ENCODE assay signal across 15 cellular contexts in the genomic region with DNA sequence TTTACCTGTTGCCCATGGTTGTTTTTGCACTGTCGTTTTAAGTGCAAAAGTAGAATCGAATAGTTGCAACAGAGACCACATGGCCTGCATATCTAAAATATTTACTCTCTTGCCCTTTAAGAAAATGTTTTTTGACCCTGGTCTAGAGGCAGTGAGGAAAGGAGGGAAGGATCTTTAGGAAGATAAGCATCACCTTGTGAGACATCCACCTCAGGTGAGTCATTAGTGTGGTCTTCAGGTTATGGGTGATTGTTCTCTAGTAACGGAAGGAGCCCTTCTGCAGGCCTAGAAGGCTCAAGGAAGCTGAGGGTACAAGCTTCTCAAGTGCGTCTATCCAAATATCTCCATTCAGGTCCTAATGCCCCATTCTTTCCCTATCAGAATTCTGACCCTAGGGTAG. TPM values are rescaled to one million over a fixed set of nuclear protein-coding genes. Genes with fewer than 3 reads are reported as not detected.
A peak's percentile ranks its signal among the peaks of the same experiment; 100 is the strongest.
DNase-seq lines count a peak whose midpoint lies in the region; ATAC-seq and TF ChIP-seq lines count a peak whose summit lies in the region.
"Had no signal": no experiment of that assay in that cellular context is flagged by ENCODE, and none has a peak within 500 bp of the region (broad histone marks: within the 10 kb centered on the region; RNA-seq: fewer than 3 reads in every experiment).

No MANE protein-coding gene starts in this region.

- H3K4me1 ChIP-seq in breast epithelium (no peaks in the 10 kb centered on the region), PC-9 (replicated peaks; ENCODE audit: insufficient read depth) (peaks cover 27% of the 10 kb centered on the region), foreskin keratinocyte (no peaks in the 10 kb centered on the region), heart left ventricle (peaks cover 0 to 22% (median 12%) of the 10 kb centered on the region in 12 donors)

- TF ChIP-seq POLR2A in breast epithelium (IDR thresholded peaks at IDR 0.05) (no peak), heart left ventricle (IDR thresholded peaks at IDR 0.05) (no peak)

- TF ChIP-seq CTCF in MCF 10A (IDR thresholded peaks at IDR 0.05; ENCODE audit: unreplicated experiment) (no peak), breast epithelium (IDR thresholded peaks at IDR 0.05) (no peak), PC-9 (conservative IDR thresholded peaks at IDR 0.05) (no peak), foreskin keratinocyte (conservative IDR thresholded peaks at IDR 0.05) (no peak), heart left ventricle (IDR thresholded peaks at IDR 0.05) (no peak)

- intact Hi-C loops in MCF 10A (cut with micrococcal nuclease) (no loop called here), breast epithelium (cut with DNase I; ENCODE audit: low total_unique reads) (no loop called here), PC-9 (cut with micrococcal nuclease; ENCODE audit: unreplicated experiment) (no loop called here), heart left ventricle (cut with DNase I) (loop anchor here in 2 of 10 donors (2.0 to 10.0 kb wide), 2 partner anchors 62 to 276 kb away; no protein-coding TSS in a partner anchor)

- peaks cover 35% of the 10 kb centered on the region for H3K36me3 Mint-ChIP-seq in MCF 10A (ENCODE audit: insufficient read depth, unreplicated experiment)
- H3K36me3 Mint-ChIP-seq: CD8-positive, alpha-beta T cell had no signal

- WGBS in heart left ventricle, 4 donors, result 93 to 97% (median 93%) methylated on average over 4 of the region's 4 CpGs

- H2AFZ ChIP-seq in PC-9, result no peak overlapping the region

- peaks cover 25% of the 10 kb centered on the region for H3K4me1 Mint-ChIP-seq in MCF 10A (ENCODE audit: insufficient read depth, unreplicated experiment)

- ATAC-seq in foreskin keratinocyte (peak; percentile 51), HG02981 (IDR thresholded peaks at IDR 0.05; ENCODE audit: unreplicated experiment) (no peak), heart left ventricle (no peak)
- ATAC-seq: CD8-positive, alpha-beta T cell had no signal

- no peaks in the 10 kb centered on the region for H4K20me1 ChIP-seq in PC-9 (ENCODE audit: insufficient read depth)

- DNase-seq in MCF 10A (ENCODE audit: unreplicated experiment) (no peak), breast epithelium (ENCODE audit: low spot score in 2 of 2) (no peak), PC-9 (peak; percentile 33 to 88), foreskin keratinocyte (peak in 1 of 2 donors; percentile 56), superior temporal gyrus (ENCODE audit: extremely low spot score) (no peak), heart left ventricle (no peak)
- DNase-seq: CD8-positive, alpha-beta T cell; MM.1S; NCI-H1092 treated with DMSO at 0.1 percent for 48 hours; NCI-H1694 treated with DMSO at 0.1 percent for 48 hours; NCI-H2107; NCI-H226; NCI-H524 treated with DMSO at 0.1 percent for 48 hours; Right ventricle myocardium superior had no signal

- H3K9me3 Mint-ChIP-seq in MCF 10A (ENCODE audit: unreplicated experiment), result no peaks in the 10 kb centered on the region
- H3K9me3 Mint-ChIP-seq: CD8-positive, alpha-beta T cell had no signal

- peak overlapping the region; percentile 36 for H3K27ac Mint-ChIP-seq in MCF 10A (ENCODE audit: low read depth, unreplicated experiment)
- H3K27ac Mint-ChIP-seq: CD8-positive, alpha-beta T cell had no signal

- CTCF ChIA-PET in MCF 10A (lab: Yijun Ruan, JAX), result interaction anchor here (0.6 to 2.5 kb wide), 3 partner anchors 34 to 68 kb away, joined by 4 to 12 read pairs (median 6); no protein-coding TSS in a partner anchor
- CTCF ChIA-PET in PC-9 (lab: Charles Lee), result interaction anchor here (1.0 kb wide), 1 partner anchor 9 kb away, joined by 3 read pairs; no protein-coding TSS in a partner anchor

- no peaks in the 10 kb centered on the region for H3K79me2 ChIP-seq in PC-9 (ENCODE audit: low read depth)

- H3K36me3 ChIP-seq in breast epithelium (no peaks in the 10 kb centered on the region), PC-9 (ENCODE audit: low read depth) (no peaks in the 10 kb centered on the region), heart left ventricle (peaks cover 3 to 20% (median 17%) of the 10 kb centered on the region in 9 donors)

- BruUV-seq in MCF 10A (replicated peaks; lab: Mats Ljungman, UMichigan) (no TSS peak), PC-9 (replicated peaks; lab: Mats Ljungman, UMichigan) (no TSS peak)

- POLR2A ChIA-PET in MCF 10A (lab: Yijun Ruan, JAX), result interaction anchor here (17.5 kb wide), 1 partner anchor 23 kb away, joined by 495 read pairs; no protein-coding TSS in a partner anchor
- POLR2A ChIA-PET in PC-9 (lab: Charles Lee; ENCODE audit: unreplicated experiment), result interaction anchor here (0.5 kb wide), 1 partner anchor 541 kb away, joined by 4 read pairs; no protein-coding TSS in a partner anchor

- H3K27ac ChIP-seq in breast epithelium (no peak overlapping the region), PC-9 (no peak overlapping the region), foreskin keratinocyte (no peak overlapping the region), heart left ventricle (no peak overlapping the region)

- H3K27me3 ChIP-seq in breast epithelium, result no peaks in the 10 kb centered on the region
- no peaks in the 10 kb centered on the region for H3K27me3 ChIP-seq in PC-9 (ENCODE audit: insufficient read depth, low read depth)
- H3K27me3 ChIP-seq in foreskin keratinocyte, result no peaks in the 10 kb centered on the region
- H3K27me3 ChIP-seq in heart left ventricle, result no peaks in the 10 kb centered on the region

- H3K4me3 ChIP-seq in breast epithelium (no peak overlapping the region), PC-9 (no peak overlapping the region), heart left ventricle (no peak overlapping the region)

- H3K4me3 Mint-ChIP-seq in MCF 10A (ENCODE audit: unreplicated experiment), result no peak overlapping the region
- H3K4me3 Mint-ChIP-seq: CD8-positive, alpha-beta T cell had no signal

- H3K9me3 ChIP-seq in breast epithelium (no peaks in the 10 kb centered on the region), PC-9 (ENCODE audit: insufficient read depth, low read depth) (no peaks in the 10 kb centered on the region), heart left ventricle (no peaks in the 10 kb centered on the region)

- H3K27me3 Mint-ChIP-seq in MCF 10A (ENCODE audit: insufficient read depth, unreplicated experiment), result no peaks in the 10 kb centered on the region

- peaks cover 18% of the 10 kb centered on the region; the same call in 1 of the 2 replicates for H3F3A ChIP-seq in PC-9 (ENCODE audit: insufficient read depth, low read depth)

- H3K9me2 ChIP-seq in PC-9 (ENCODE audit: insufficient read depth), result no peaks in the 10 kb centered on the region

- peak overlapping the region; percentile 38 for H3K4me2 ChIP-seq in PC-9

RNA-seq across cellular contexts. Expression of a gene that starts 6.6 kb away (rescaled TPM):
- total RNA-seq in MCF 10A (2022) (0.09 TPM in 1 of 2 replicates, not detected in the other), breast epithelium (1 to 10 TPM in 1 of 3 donors, under 1 TPM in 2; under 0.01 to 1.9 (median 0.29) TPM), PC-9 (2021) (not detected in 2 replicates), foreskin keratinocyte (0.03 TPM in 1 of 2 replicates, not detected in the other), heart left ventricle (under 1 TPM in 5 of 9 donors, not detected in 4; 0.06 to 0.32 (median 0.09) TPM)
- polyA plus RNA-seq in foreskin keratinocyte (0.01 and 0.03 TPM in 2 replicates), heart left ventricle (under 1 TPM in 1 of 2 donors, not detected in 1; 0.04 TPM)
- total RNA-seq: Right ventricle myocardium superior had no signal

RNA-seq across cellular contexts. Expression of a gene that starts 12.5 kb away (rescaled TPM):
- total RNA-seq in MCF 10A (2022), result 407 and 489 TPM in 2 replicates
- 100 to 1,000 TPM; 125 to 144 (median 143) TPM for total RNA-seq in breast epithelium
- total RNA-seq in PC-9 (2021), result 14.3 and 14.8 TPM in 2 replicates
- total RNA-seq in foreskin keratinocyte, result 266 and 328 TPM in 2 replicates
- 318 and 350 TPM in 2 replicates for polyA plus RNA-seq in foreskin keratinocyte
- total RNA-seq in heart left ventricle, result 100 to 1,000 TPM in 4 of 9 donors, 10 to 100 TPM in 5; 27.5 to 164 (median 99.8) TPM
- 100 to 1,000 TPM in 1 of 2 donors, 10 to 100 TPM in 1; 36.2 to 658 TPM for polyA plus RNA-seq in heart left ventricle

Comparison
In these comparisons a context has a peak if more than half of its experiments do, and no peak if none do; other contexts are left out.
1. DNase-seq: peak in PC-9 (2 of 2); none in MCF 10A (single experiment), breast epithelium (0 of 2), superior temporal gyrus (single experiment) and heart left ventricle (0 of 5).